21 cellular contexts compared by ENCODE assay signal in the genomic region with DNA sequence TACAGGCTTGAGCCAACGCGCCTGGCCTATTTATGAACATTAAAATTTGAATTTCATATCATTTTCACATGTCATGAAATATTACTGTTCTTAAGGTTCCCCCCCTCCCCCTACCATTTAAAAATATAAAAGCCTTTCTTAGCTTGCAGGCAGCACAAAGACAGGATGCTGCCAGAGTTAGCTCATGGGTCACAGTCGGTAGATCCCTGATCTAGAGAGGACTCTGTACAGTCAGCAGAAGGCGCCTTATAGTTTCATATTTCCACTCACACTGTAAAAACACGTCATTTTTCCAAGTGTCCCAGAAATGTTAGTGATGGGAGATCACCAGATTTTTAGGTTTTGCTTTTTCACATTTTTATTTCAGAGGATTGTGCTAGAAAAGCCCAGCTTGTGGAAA. TPM values are rescaled to one million over a fixed set of nuclear protein-coding genes. Genes with fewer than 3 reads are reported as not detected.
DNase-seq lines count a peak whose midpoint lies in the region; ATAC-seq, FAIRE-seq and TF ChIP-seq lines count a peak whose summit lies in the region.
"Had no signal": no experiment of that assay in that cellular context is flagged by ENCODE, and none has a peak within 500 bp of the region (broad histone marks: within the 10 kb centered on the region; RNA-seq: fewer than 3 reads in every experiment).

No MANE protein-coding gene starts in this region.

- H3K4me3 ChIP-seq in right cardiac atrium (ENCODE audit: low read length) = no peak overlapping the region
- H3K4me3 ChIP-seq in smooth muscle cell = no peak overlapping the region
- no peak overlapping the region for H3K4me3 ChIP-seq in tibial artery
- H3K4me3 ChIP-seq: mucosa of descending colon had no signal

- no peak overlapping the region for H3K4me3 Mint-ChIP-seq in chondrocyte (ENCODE audit: unreplicated experiment)
- H3K4me3 Mint-ChIP-seq: activated B cell treated with CpG ODN at 0.5 μM for 24 hours; CD4-positive, CD25-positive, alpha-beta regulatory T cell had no signal

- no peak overlapping the region for H3K4me2 ChIP-seq in smooth muscle cell

- peak overlapping the region; percentile 73 for H3K27ac Mint-ChIP-seq in chondrocyte (ENCODE audit: unreplicated experiment)
- H3K27ac Mint-ChIP-seq: activated B cell treated with CpG ODN at 0.5 μM for 24 hours; activated T-helper 2 cell treated with anti-CD3 and anti-CD28 coated beads, Interferon-gamma antibody, Interleukin-2, Interleukin-4, amounts not matched to agents 10 μg/mL and 5 μg/mL and 100 μg/mL, durations not matched to agents 14 hours and 24 hours and 36 hours; CD4-positive, CD25-positive, alpha-beta regulatory T cell had no signal

- H3K9me3 ChIP-seq in right cardiac atrium (ENCODE audit: control insufficient read depth, low read length) = no peaks in the 10 kb centered on the region
- no peaks in the 10 kb centered on the region for H3K9me3 ChIP-seq in smooth muscle cell (replicated peaks; ENCODE audit: low read depth)
- H3K9me3 ChIP-seq in tibial artery = no peaks in the 10 kb centered on the region
- H3K9me3 ChIP-seq: mucosa of descending colon had no signal

- DNase-seq in NCI-H2029 (lab: John Stamatoyannopoulos, UW) (peak; percentile 41), NCI-H2029 treated with DMSO at 0.1 percent for 48 hours (lab: John Stamatoyannopoulos, UW) (no peak), chondrocyte (ENCODE audit: low spot score) (no peak), right cardiac atrium (no peak), smooth muscle cell (lab: John Stamatoyannopoulos, UW; ENCODE audit: unreplicated experiment) (no peak), GM12891 (ENCODE audit: insufficient read length, low spot score) (no peak), tibial artery (no peak)
- DNase-seq: activated B cell treated with CpG ODN at 0.5 μM for 24 hours; CD4-positive, CD25-positive, alpha-beta regulatory T cell; DND-41; KG1; mucosa of descending colon; NCI-H1092; stimulated activated naive CD4-positive, alpha-beta T cell treated with Interleukin-2 at 50 U/mL for 16 hours had no signal

- H3K4me1 Mint-ChIP-seq in chondrocyte (ENCODE audit: low read depth) = peaks cover 63% of the 10 kb centered on the region

- TF ChIP-seq POLR2A in GM12891 (IDR thresholded peaks at IDR 0.05; ENCODE audit: low read depth, low read length) = no peak

- intact Hi-C loops in right cardiac atrium (cut with DNase I) = no loop called here
- intact Hi-C loops in tibial artery (cut with DNase I; ENCODE audit: low total_unique reads) = no loop called here

- no peaks in the 10 kb centered on the region for H3K9me3 Mint-ChIP-seq in chondrocyte (ENCODE audit: low read depth)
- H3K9me3 Mint-ChIP-seq: activated B cell treated with CpG ODN at 0.5 μM for 24 hours; activated T-helper 2 cell treated with anti-CD3 and anti-CD28 coated beads, Interferon-gamma antibody, Interleukin-2, Interleukin-4, amounts not matched to agents 10 μg/mL and 5 μg/mL and 100 μg/mL, durations not matched to agents 14 hours and 24 hours and 36 hours; CD4-positive, CD25-positive, alpha-beta regulatory T cell had no signal

- FAIRE-seq in GM12891 (lab: Jason Lieb, UNC) = no peak
- FAIRE-seq: A204.1, colon, keratinocyte, urothelium cell line had no signal

- TF ChIP-seq CTCF in chondrocyte (IDR thresholded peaks at IDR 0.05) = no peak
- TF ChIP-seq CTCF in smooth muscle cell (IDR thresholded peaks at IDR 0.05; ENCODE audit: borderline replicate concordance, insufficient read depth, poor library complexity, severe bottlenecking) = no peak
- TF ChIP-seq CTCF in tibial artery (IDR thresholded peaks at IDR 0.05) = no peak

- no peaks in the 10 kb centered on the region for H3K36me3 Mint-ChIP-seq in chondrocyte (ENCODE audit: low read depth)
- H3K36me3 Mint-ChIP-seq: CD4-positive, CD25-positive, alpha-beta regulatory T cell had no signal

- no peaks in the 10 kb centered on the region for H3K27me3 Mint-ChIP-seq in chondrocyte (ENCODE audit: low read depth)
- H3K27me3 Mint-ChIP-seq: activated B cell treated with CpG ODN at 0.5 μM for 24 hours; CD4-positive, CD25-positive, alpha-beta regulatory T cell had no signal

- H3K9ac ChIP-seq in smooth muscle cell (ENCODE audit: low read depth) = no peak overlapping the region

- WGBS in right cardiac atrium = 70% methylated on average over 5 of the region's 5 CpGs
- WGBS in smooth muscle cell (ENCODE audit: low lambda C conversion rate) = 93% methylated on average over 5 of the region's 5 CpGs

- H3F3A ChIP-seq in smooth muscle cell (ENCODE audit: low read depth) = peaks cover 5% of the 10 kb centered on the region

- H3K36me3 ChIP-seq in smooth muscle cell (ENCODE audit: low read depth) = no peaks in the 10 kb centered on the region
- no peaks in the 10 kb centered on the region for H3K36me3 ChIP-seq in tibial artery

- ATAC-seq in right cardiac atrium (peak; percentile 26 to 45), HG03159 (IDR thresholded peaks at IDR 0.05; ENCODE audit: unreplicated experiment) (no peak)
- ATAC-seq: mucosa of descending colon had no signal

- H4K20me1 ChIP-seq in smooth muscle cell (ENCODE audit: low read depth) = peaks cover 97% of the 10 kb centered on the region

- no peak overlapping the region for H2AFZ ChIP-seq in smooth muscle cell (ENCODE audit: low read depth)

- no peaks in the 10 kb centered on the region for H3K27me3 ChIP-seq in right cardiac atrium (ENCODE audit: control insufficient read depth, insufficient read depth)
- no peaks in the 10 kb centered on the region for H3K27me3 ChIP-seq in smooth muscle cell (ENCODE audit: low read depth)
- no peaks in the 10 kb centered on the region for H3K27me3 ChIP-seq in tibial artery

- H3K27ac ChIP-seq in right cardiac atrium (ENCODE audit: low read length) (peak overlapping the region; percentile 40), smooth muscle cell (ENCODE audit: low read depth) (peak overlapping the region; percentile 19), tibial artery (no peak overlapping the region)
- H3K27ac ChIP-seq: HL-60 had no signal

- H3K4me1 ChIP-seq in right cardiac atrium (ENCODE audit: control insufficient read depth, insufficient read depth, low read length) (no peaks in the 10 kb centered on the region), smooth muscle cell (ENCODE audit: low read depth) (no peaks in the 10 kb centered on the region), tibial artery (peaks cover 0 to 4% (median 0%) of the 10 kb centered on the region in 4 donors)

- H3K79me2 ChIP-seq in smooth muscle cell (ENCODE audit: low read depth) = peaks cover 96% of the 10 kb centered on the region

TF ChIP-seq in GM12891, 5 proteins besides CTCF, POLR2A, EP300 and RAD21:
- TF ChIP-seq TAF1 (IDR thresholded peaks at IDR 0.05; ENCODE audit: low read depth, low read length) (no peak), POU2F2 (IDR thresholded peaks at IDR 0.05; ENCODE audit: low read depth, low read length) (no peak), PAX5 (IDR thresholded peaks at IDR 0.05; ENCODE audit: insufficient read depth, low read length, severe bottlenecking) (no peak), POLR2AphosphoS5 (IDR thresholded peaks at IDR 0.05; ENCODE audit: low read depth, low read length) (no peak), SPI1 (IDR thresholded peaks at IDR 0.05; ENCODE audit: low read depth, low read length) (no peak)

RNA-seq across cellular contexts. Expression of a gene that starts 12.2 kb away (rescaled TPM):
- 23.8 to 31.6 TPM (median 31.5 TPM) in 3 replicates for total RNA-seq in chondrocyte
- total RNA-seq in right cardiac atrium = 10 to 100 TPM in 1 of 4 donors, 1 to 10 TPM in 3; 5.5 to 10.6 (median 9.7) TPM
- 4.7 TPM for polyA plus RNA-seq in right cardiac atrium
- total RNA-seq in smooth muscle cell = 33.4 and 34.4 TPM in 2 replicates
- polyA plus RNA-seq in smooth muscle cell = 6.7 and 8.8 TPM in 2 replicates
- 7.6 TPM for polyA plus RNA-seq in GM12891 (2012; ENCODE audit: low read depth, missing spikeins)

Comparison
In these comparisons a context has a peak if more than half of its experiments do, and no peak if none do; other contexts are left out.
1. H3K27ac ChIP-seq: peak in right cardiac atrium (single experiment) and smooth muscle cell (single experiment); none in tibial artery (0 of 2).